In the genomic region with DNA sequence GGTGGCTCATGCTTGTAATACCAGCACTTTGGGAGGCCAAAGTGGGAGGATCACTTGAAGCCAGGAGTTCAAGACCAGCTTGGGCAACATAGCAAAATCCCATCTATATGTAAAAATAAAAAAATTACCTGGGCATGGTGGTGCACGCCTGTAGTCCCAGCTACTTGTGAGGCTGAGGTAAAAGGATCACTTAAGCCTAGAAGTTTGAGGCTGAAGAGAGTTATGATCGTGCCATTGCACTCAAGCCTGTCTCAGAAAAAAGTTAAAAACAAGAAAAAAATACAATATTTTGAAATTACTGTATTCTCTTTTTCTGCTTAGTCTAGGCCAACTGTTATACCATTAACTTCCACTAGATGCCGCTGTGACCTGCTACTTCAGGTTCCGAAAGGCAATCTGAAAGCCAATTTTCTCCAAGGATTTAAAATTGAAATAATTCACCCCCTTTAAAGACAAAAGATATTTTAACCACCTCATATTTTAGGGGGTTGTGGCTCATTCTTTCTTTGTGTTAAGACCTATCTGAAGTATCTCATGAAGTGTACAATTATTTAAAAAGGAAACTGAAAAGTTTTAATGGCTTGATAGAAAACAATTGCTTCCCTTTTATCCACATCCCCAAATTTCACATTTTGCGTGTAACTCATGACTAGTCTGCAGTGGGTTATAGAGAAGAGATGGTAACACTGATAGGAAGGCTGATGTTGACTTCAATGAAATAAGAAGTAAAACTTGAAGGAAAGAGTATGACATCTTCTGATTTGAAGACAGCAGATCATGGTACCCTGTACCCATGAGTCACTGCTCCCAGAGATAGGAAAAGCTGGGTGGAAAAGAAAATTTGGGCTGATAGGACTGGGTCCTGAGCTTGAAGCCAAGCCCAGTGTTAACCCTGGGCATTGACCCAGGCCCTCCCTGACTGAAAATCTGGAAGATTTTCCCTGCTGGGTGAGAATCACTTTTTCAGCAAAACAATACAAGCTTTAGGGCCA, we compare ENCODE assay signal across 8 cellular contexts. TPM values are rescaled to one million over a fixed set of nuclear protein-coding genes. Genes with fewer than 3 reads are reported as not detected.
DNase-seq lines count a peak whose midpoint lies in the region; ATAC-seq, FAIRE-seq and TF ChIP-seq lines count a peak whose summit lies in the region.

No MANE protein-coding gene starts in this region.

- H3K9me3 ChIP-seq in right lobe of liver, result no peaks in the 10 kb centered on the region

- no peak for ATAC-seq in right lobe of liver
- no peak for ATAC-seq in HG03095 (IDR thresholded peaks at IDR 0.05; ENCODE audit: unreplicated experiment)
- no peak for ATAC-seq in GM18909 (IDR thresholded peaks at IDR 0.05; ENCODE audit: poor library complexity, unreplicated experiment)

- 23% methylated on average over 5 of the region's 5 CpGs for WGBS in right lobe of liver (ENCODE audit: insufficient coverage, low coverage, low lambda C conversion rate, missing lambda C conversion rate)

- H3K36me3 ChIP-seq in bronchial epithelial cell (ENCODE audit: control insufficient read depth, insufficient read depth, low read length) (no peaks in the 10 kb centered on the region), right lobe of liver (no peaks in the 10 kb centered on the region)

- H3K4me3 Mint-ChIP-seq in HFFc6, result no peak overlapping the region

- no peaks in the 10 kb centered on the region for H3K9me3 Mint-ChIP-seq in HFFc6

- FAIRE-seq in D721Med (lab: Jason Lieb, UNC) (no peak), bronchial epithelial cell (lab: Jason Lieb, UNC) (no peak)

- H3K4me1 Mint-ChIP-seq in HFFc6 (ENCODE audit: low read depth), result peaks cover 15% of the 10 kb centered on the region; the same call in 1 of the 2 replicates

- no peak for TF ChIP-seq POLR2A in right lobe of liver (IDR thresholded peaks at IDR 0.05)

- H3K4me3 ChIP-seq in bronchial epithelial cell (ENCODE audit: low read depth, low read length) (no peak overlapping the region), right lobe of liver (no peak overlapping the region)

- no peak overlapping the region for H3K27ac Mint-ChIP-seq in HFFc6

- DNase-seq in D721Med (ENCODE audit: insufficient read length, low spot score) (no peak), HFFc6 (peak; percentile 35), RPMI8226 (peak; percentile 58), bronchial epithelial cell (ENCODE audit: low read depth) (peak; percentile 42), right lobe of liver (no peak), superior temporal gyrus (ENCODE audit: extremely low spot score) (peak; percentile 83)

- intact Hi-C loops in right lobe of liver (cut with DNase I), result loop anchor here (5.0 kb wide), 2 partner anchors 83 to 88 kb away; no protein-coding TSS in a partner anchor

- H3K36me3 Mint-ChIP-seq in HFFc6 (ENCODE audit: low read depth), result no peaks in the 10 kb centered on the region

- TF ChIP-seq CTCF in D721Med (IDR thresholded peaks at IDR 0.05; ENCODE audit: insufficient read depth, missing control alignments) (peak; percentile 77), HFFc6 (IDR thresholded peaks at IDR 0.05) (peak; percentile 99), bronchial epithelial cell (IDR thresholded peaks at IDR 0.05; ENCODE audit: insufficient read depth, low read length, severe bottlenecking) (peak; percentile 57), right lobe of liver (IDR thresholded peaks at IDR 0.05) (peak; percentile 91 to 96 (median 95))

- no peak overlapping the region for H3K27ac ChIP-seq in right lobe of liver

- H3K27me3 Mint-ChIP-seq in HFFc6 (ENCODE audit: insufficient read depth), result peaks cover 10% of the 10 kb centered on the region

- no peaks in the 10 kb centered on the region for H3K27me3 ChIP-seq in bronchial epithelial cell (ENCODE audit: control insufficient read depth, insufficient read depth, low read length)
- no peaks in the 10 kb centered on the region for H3K27me3 ChIP-seq in right lobe of liver

- H3K4me1 ChIP-seq in right lobe of liver, result peaks cover 0 to 19% (median 5%) of the 10 kb centered on the region in 4 donors

RNA-seq across cellular contexts. Expression of gene CLDN14, which starts 24.4 kb away (rescaled TPM):
- under 1 TPM in 2 of 6 experiments, not detected in 4; 0.14 to 0.17 TPM for total RNA-seq in HFFc6 (2021; fragmentation: NEBNext Ultra II Directional; extraction: Animal tissue kit (Norgen Biotek cat#: 25700))
- total RNA-seq in bronchial epithelial cell, result not detected in 2 replicates
- 10 to 100 TPM in 4 of 6 experiments, 1 to 10 TPM in 2; 9.3 to 16.7 (median 13.0) TPM for total RNA-seq in right lobe of liver

Comparison
In these comparisons a context has a peak if more than half of its experiments do, and no peak if none do; other contexts are left out.
1. DNase-seq: peak in HFFc6 (single experiment), RPMI8226 (single experiment), bronchial epithelial cell (single experiment) and superior temporal gyrus (single experiment); none in D721Med (single experiment) and right lobe of liver (0 of 3).
2. RNA of gene CLDN14, which starts 24.4 kb away (total RNA-seq): 9.3 to 16.7 TPM in right lobe of liver; 0.14 to 0.17 TPM in HFFc6 and not detected in bronchial epithelial cell; every median in the first group is over 4 times any median in the second.
3. Peak in every context shown above with its lines, with median percentiles within 50 percentile points of each other: CTCF ChIP-seq.